In the genomic region with DNA sequence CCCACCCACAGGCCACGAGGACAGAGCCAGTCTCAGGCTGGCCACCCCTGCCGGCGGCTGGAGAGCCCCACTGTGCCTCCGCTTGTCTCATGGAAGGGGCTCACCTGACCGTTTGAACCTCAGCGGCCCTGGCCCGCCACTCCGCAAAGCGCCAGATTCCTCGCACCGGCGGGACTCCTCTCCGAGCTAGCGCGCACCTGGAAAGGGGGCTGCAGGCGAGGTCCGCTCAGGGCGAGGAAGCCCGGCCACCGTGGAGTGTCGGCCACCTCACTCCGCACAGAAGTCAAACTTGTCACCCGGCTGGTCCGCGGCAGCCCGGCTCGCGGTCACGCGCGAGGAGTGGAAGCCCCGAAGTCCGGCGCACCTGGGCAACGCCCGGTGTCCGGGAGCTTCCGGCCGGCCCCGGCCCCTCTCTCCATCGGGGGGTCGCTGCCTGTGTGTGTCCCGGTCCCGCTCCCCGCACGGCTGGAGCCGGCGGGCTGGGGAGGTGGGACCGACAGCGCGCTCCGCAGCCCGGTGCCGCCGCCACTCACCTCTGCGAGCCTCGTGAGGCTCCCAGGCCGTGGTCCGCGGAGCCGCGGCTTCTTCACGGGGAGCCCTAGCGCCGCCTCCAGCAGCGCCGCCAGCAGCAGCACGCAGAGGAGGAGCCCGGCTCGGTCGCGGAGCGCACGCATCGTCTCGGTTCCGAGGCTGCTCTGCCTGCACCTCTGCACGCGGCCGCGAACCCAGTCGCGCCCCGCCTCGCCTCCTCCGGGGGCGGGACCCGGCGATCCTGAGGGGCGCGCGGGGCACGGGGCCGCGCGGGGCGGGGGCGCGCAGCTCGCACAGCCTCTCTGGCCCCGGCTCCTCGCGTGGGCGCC, we compare ENCODE assay signal across 2 cellular contexts.
TF ChIP-seq lines count a peak whose summit lies in the region.

A gene (minus strand): TSS at position 697 of the 860 bp plus-strand sequence. CDS start 23 bp downstream, at position 674.

TF ChIP-seq in IMR-90, 13 proteins besides CTCF, POLR2A, EP300 and RAD21:
- TF ChIP-seq RCOR1 (IDR thresholded peaks at IDR 0.05; ENCODE audit: insufficient replicate concordance, low read length) (no peak), NFE2L2 (IDR thresholded peaks at IDR 0.05; ENCODE audit: low read depth, low read length) (no peak), FOS (IDR thresholded peaks at IDR 0.05; ENCODE audit: low read depth, low read length) (no peak), MXI1 (IDR thresholded peaks at IDR 0.05; ENCODE audit: borderline replicate concordance, low read depth, low read length) (no peak), RFX5 (IDR thresholded peaks at IDR 0.05; ENCODE audit: low read depth, low read length) (no peak), MAFK (IDR thresholded peaks at IDR 0.05; ENCODE audit: low read depth, low read length) (no peak), CEBPB (IDR thresholded peaks at IDR 0.05; ENCODE audit: low read depth, low read length) (no peak), MAZ (IDR thresholded peaks at IDR 0.05; ENCODE audit: borderline replicate concordance, low read depth, low read length) (no peak), SMC3 (IDR thresholded peaks at IDR 0.05; ENCODE audit: low read depth, low read length) (no peak), CHD1 (IDR thresholded peaks at IDR 0.05; ENCODE audit: low read depth, low read length) (no peak)
- TF ChIP-seq, protein P1, sequence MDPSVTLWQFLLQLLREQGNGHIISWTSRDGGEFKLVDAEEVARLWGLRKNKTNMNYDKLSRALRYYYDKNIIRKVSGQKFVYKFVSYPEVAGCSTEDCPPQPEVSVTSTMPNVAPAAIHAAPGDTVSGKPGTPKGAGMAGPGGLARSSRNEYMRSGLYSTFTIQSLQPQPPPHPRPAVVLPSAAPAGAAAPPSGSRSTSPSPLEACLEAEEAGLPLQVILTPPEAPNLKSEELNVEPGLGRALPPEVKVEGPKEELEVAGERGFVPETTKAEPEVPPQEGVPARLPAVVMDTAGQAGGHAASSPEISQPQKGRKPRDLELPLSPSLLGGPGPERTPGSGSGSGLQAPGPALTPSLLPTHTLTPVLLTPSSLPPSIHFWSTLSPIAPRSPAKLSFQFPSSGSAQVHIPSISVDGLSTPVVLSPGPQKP (IDR thresholded peaks at IDR 0.05; ENCODE audit: borderline replicate concordance, low read depth, low read length): no peak
- TF ChIP-seq, protein P2, sequence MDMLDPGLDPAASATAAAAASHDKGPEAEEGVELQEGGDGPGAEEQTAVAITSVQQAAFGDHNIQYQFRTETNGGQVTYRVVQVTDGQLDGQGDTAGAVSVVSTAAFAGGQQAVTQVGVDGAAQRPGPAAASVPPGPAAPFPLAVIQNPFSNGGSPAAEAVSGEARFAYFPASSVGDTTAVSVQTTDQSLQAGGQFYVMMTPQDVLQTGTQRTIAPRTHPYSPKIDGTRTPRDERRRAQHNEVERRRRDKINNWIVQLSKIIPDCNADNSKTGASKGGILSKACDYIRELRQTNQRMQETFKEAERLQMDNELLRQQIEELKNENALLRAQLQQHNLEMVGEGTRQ (IDR thresholded peaks at IDR 0.05; ENCODE audit: low read depth, low read length): no peak

TF ChIP-seq in WTC11, 78 proteins besides CTCF, POLR2A, EP300 and RAD21 (continues in another document):
- TF ChIP-seq, protein P3, sequence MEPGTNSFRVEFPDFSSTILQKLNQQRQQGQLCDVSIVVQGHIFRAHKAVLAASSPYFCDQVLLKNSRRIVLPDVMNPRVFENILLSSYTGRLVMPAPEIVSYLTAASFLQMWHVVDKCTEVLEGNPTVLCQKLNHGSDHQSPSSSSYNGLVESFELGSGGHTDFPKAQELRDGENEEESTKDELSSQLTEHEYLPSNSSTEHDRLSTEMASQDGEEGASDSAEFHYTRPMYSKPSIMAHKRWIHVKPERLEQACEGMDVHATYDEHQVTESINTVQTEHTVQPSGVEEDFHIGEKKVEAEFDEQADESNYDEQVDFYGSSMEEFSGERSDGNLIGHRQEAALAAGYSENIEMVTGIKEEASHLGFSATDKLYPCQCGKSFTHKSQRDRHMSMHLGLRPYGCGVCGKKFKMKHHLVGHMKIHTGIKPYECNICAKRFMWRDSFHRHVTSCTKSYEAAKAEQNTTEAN (CRISPR knock-in tag; IDR thresholded peaks at IDR 0.05): no peak; the same call in 1 of the 2 replicates
- TF ChIP-seq ZNF232 (CRISPR knock-in tag; IDR thresholded peaks at IDR 0.05): no peak
- TF ChIP-seq FOXJ3 (CRISPR knock-in tag; IDR thresholded peaks at IDR 0.05; ENCODE audit: borderline replicate concordance): no peak
- TF ChIP-seq ZNF263 (CRISPR knock-in tag; IDR thresholded peaks at IDR 0.05; ENCODE audit: low read depth): no peak
- TF ChIP-seq ZNF317 (CRISPR knock-in tag; IDR thresholded peaks at IDR 0.05; ENCODE audit: borderline replicate concordance, low read depth): no peak
- TF ChIP-seq, protein P4, sequence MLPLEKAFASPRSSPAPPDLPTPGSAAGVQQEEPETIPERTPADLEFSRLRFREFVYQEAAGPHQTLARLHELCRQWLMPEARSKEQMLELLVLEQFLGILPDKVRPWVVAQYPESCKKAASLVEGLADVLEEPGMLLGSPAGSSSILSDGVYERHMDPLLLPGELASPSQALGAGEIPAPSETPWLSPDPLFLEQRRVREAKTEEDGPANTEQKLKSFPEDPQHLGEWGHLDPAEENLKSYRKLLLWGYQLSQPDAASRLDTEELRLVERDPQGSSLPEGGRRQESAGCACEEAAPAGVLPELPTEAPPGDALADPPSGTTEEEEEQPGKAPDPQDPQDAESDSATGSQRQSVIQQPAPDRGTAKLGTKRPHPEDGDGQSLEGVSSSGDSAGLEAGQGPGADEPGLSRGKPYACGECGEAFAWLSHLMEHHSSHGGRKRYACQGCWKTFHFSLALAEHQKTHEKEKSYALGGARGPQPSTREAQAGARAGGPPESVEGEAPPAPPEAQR (CRISPR knock-in tag; IDR thresholded peaks at IDR 0.05): no peak
- TF ChIP-seq CBFB (CRISPR knock-in tag; IDR thresholded peaks at IDR 0.05; ENCODE audit: low read depth): no peak
- no peak for TF ChIP-seq NR1H2 (CRISPR knock-in tag; IDR thresholded peaks at IDR 0.05)
- TF ChIP-seq IRF2 (CRISPR knock-in tag; IDR thresholded peaks at IDR 0.05; ENCODE audit: borderline replicate concordance, low read depth): no peak
- no peak for TF ChIP-seq NR2C2 (CRISPR knock-in tag; IDR thresholded peaks at IDR 0.05)
- TF ChIP-seq, protein P5, sequence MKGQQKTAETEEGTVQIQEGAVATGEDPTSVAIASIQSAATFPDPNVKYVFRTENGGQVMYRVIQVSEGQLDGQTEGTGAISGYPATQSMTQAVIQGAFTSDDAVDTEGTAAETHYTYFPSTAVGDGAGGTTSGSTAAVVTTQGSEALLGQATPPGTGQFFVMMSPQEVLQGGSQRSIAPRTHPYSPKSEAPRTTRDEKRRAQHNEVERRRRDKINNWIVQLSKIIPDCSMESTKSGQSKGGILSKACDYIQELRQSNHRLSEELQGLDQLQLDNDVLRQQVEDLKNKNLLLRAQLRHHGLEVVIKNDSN (CRISPR knock-in tag; IDR thresholded peaks at IDR 0.05): 0 out of 2 replicates have a peak, but pooled peaks have one; percentile 26
- peak; percentile 18; the same call in 1 of the 2 replicates for TF ChIP-seq ESRRA (CRISPR knock-in tag; IDR thresholded peaks at IDR 0.05; ENCODE audit: borderline replicate concordance)
- TF ChIP-seq, protein P6, sequence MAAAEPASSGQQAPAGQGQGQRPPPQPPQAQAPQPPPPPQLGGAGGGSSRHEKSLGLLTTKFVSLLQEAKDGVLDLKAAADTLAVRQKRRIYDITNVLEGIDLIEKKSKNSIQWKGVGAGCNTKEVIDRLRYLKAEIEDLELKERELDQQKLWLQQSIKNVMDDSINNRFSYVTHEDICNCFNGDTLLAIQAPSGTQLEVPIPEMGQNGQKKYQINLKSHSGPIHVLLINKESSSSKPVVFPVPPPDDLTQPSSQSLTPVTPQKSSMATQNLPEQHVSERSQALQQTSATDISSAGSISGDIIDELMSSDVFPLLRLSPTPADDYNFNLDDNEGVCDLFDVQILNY (CRISPR knock-in tag; IDR thresholded peaks at IDR 0.05): no peak
- TF ChIP-seq, protein P7, sequence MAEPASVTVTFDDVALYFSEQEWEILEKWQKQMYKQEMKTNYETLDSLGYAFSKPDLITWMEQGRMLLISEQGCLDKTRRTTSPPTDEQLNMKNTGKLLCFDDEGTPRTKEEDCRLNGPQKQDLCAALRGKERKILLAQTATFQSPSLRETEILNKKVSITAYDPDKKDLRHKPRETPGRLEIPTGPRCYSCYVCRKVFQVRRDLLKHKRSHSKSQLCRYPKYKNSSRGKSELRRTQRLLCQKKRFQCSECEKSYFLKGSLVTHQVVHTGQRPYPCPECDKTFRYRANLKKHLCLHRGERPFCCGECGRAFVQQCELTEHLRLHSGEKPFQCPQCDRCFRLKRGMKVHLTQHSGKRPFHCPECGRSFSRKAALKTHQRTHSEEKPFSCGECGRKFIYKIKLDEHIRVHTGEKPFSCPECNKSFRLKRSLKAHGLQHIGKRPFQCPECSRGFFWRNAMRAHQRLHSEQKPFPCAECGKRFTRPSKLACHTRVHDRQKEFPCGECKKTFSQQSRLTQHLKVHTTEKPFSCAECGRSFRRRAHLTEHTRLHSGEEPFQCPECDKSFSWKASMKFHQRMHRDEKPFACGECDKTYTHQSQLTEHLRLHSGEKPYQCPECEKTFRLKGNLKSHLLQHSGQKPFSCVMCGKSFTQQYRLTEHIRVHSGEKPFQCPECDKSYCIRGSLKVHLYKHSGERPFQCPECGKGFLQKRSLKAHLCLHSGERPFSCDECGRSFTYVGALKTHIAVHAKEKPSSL (CRISPR knock-in tag; conservative IDR thresholded peaks at IDR 0.05): no peak
- TF ChIP-seq, protein P8, sequence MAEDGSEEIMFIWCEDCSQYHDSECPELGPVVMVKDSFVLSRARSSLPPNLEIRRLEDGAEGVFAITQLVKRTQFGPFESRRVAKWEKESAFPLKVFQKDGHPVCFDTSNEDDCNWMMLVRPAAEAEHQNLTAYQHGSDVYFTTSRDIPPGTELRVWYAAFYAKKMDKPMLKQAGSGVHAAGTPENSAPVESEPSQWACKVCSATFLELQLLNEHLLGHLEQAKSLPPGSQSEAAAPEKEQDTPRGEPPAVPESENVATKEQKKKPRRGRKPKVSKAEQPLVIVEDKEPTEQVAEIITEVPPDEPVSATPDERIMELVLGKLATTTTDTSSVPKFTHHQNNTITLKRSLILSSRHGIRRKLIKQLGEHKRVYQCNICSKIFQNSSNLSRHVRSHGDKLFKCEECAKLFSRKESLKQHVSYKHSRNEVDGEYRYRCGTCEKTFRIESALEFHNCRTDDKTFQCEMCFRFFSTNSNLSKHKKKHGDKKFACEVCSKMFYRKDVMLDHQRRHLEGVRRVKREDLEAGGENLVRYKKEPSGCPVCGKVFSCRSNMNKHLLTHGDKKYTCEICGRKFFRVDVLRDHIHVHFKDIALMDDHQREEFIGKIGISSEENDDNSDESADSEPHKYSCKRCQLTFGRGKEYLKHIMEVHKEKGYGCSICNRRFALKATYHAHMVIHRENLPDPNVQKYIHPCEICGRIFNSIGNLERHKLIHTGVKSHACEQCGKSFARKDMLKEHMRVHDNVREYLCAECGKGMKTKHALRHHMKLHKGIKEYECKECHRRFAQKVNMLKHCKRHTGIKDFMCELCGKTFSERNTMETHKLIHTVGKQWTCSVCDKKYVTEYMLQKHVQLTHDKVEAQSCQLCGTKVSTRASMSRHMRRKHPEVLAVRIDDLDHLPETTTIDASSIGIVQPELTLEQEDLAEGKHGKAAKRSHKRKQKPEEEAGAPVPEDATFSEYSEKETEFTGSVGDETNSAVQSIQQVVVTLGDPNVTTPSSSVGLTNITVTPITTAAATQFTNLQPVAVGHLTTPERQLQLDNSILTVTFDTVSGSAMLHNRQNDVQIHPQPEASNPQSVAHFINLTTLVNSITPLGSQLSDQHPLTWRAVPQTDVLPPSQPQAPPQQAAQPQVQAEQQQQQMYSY (CRISPR knock-in tag; IDR thresholded peaks at IDR 0.05): no peak
- TF ChIP-seq, protein P9, sequence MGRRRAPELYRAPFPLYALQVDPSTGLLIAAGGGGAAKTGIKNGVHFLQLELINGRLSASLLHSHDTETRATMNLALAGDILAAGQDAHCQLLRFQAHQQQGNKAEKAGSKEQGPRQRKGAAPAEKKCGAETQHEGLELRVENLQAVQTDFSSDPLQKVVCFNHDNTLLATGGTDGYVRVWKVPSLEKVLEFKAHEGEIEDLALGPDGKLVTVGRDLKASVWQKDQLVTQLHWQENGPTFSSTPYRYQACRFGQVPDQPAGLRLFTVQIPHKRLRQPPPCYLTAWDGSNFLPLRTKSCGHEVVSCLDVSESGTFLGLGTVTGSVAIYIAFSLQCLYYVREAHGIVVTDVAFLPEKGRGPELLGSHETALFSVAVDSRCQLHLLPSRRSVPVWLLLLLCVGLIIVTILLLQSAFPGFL (CRISPR knock-in tag; IDR thresholded peaks at IDR 0.05; ENCODE audit: borderline replicate concordance): no peak
- TF ChIP-seq NR3C1 (CRISPR knock-in tag; conservative IDR thresholded peaks at IDR 0.05; ENCODE audit: low read depth): no peak
- TF ChIP-seq, protein P10, sequence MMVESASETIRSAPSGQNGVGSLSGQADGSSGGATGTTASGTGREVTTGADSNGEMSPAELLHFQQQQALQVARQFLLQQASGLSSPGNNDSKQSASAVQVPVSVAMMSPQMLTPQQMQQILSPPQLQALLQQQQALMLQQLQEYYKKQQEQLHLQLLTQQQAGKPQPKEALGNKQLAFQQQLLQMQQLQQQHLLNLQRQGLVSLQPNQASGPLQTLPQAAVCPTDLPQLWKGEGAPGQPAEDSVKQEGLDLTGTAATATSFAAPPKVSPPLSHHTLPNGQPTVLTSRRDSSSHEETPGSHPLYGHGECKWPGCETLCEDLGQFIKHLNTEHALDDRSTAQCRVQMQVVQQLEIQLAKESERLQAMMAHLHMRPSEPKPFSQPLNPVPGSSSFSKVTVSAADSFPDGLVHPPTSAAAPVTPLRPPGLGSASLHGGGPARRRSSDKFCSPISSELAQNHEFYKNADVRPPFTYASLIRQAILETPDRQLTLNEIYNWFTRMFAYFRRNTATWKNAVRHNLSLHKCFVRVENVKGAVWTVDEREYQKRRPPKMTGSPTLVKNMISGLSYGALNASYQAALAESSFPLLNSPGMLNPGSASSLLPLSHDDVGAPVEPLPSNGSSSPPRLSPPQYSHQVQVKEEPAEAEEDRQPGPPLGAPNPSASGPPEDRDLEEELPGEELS (CRISPR knock-in tag; IDR thresholded peaks at IDR 0.05): no peak; the same call in none of the 2 replicates
- TF ChIP-seq, protein P11, sequence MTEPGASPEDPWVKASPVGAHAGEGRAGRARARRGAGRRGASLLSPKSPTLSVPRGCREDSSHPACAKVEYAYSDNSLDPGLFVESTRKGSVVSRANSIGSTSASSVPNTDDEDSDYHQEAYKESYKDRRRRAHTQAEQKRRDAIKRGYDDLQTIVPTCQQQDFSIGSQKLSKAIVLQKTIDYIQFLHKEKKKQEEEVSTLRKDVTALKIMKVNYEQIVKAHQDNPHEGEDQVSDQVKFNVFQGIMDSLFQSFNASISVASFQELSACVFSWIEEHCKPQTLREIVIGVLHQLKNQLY (CRISPR knock-in tag; IDR thresholded peaks at IDR 0.05): no peak
- TF ChIP-seq, protein P12, sequence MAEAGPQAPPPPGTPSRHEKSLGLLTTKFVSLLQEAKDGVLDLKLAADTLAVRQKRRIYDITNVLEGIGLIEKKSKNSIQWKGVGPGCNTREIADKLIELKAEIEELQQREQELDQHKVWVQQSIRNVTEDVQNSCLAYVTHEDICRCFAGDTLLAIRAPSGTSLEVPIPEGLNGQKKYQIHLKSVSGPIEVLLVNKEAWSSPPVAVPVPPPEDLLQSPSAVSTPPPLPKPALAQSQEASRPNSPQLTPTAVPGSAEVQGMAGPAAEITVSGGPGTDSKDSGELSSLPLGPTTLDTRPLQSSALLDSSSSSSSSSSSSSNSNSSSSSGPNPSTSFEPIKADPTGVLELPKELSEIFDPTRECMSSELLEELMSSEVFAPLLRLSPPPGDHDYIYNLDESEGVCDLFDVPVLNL (CRISPR knock-in tag; IDR thresholded peaks at IDR 0.05; ENCODE audit: borderline replicate concordance, low read depth): no peak
- TF ChIP-seq ZNF423 (CRISPR knock-in tag; IDR thresholded peaks at IDR 0.05): no peak
- no peak; the same call in 1 of the 2 replicates for TF ChIP-seq RELA (CRISPR knock-in tag; IDR thresholded peaks at IDR 0.05; ENCODE audit: borderline replicate concordance)
- no peak for TF ChIP-seq TEAD4 (CRISPR knock-in tag; IDR thresholded peaks at IDR 0.05)
- TF ChIP-seq KAT7 (CRISPR knock-in tag; IDR thresholded peaks at IDR 0.05; ENCODE audit: borderline replicate concordance): no peak
